ENCODE assay signal across 7 cellular contexts in the genomic region with DNA sequence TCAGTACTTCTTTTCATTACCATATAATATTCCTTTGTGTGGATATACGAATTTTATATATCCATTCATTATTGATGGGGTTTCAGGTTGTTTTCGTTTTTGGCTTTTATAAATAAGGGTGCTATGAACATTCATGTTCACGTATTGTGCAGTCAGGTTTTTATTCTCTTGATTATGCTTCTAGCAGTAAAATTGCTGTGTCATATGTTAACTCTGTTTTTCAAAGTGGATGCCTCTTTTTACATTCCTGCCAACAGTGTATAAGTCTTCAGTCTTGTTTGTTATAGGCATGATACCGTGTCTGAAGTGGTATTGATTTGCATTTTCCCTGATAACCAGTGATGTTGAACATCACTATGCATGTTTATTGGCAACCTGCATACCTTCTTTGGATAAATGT.
"Had no signal": no experiment of that assay in that cellular context is flagged by ENCODE, and none has a peak within 500 bp of the region (broad histone marks: within the 10 kb centered on the region; RNA-seq: fewer than 3 reads in every experiment).

No MANE protein-coding gene starts in this region.

- FAIRE-seq: GM12878, GM12891, GM12892, GM18507, GM19239 had no signal

- ATAC-seq: GM12878 had no signal

- DNase-seq: GDM1, GF-D8 had no signal

- H3K4me3 ChIP-seq: GM12878 had no signal
